15 cellular contexts compared by ENCODE assay signal in genomic region chr14:105927661-105928060, GRCh38.
"Had no signal": no experiment of that assay in that cellular context is flagged by ENCODE, and none has a peak within 500 bp of the region (broad histone marks: within the 10 kb centered on the region; RNA-seq: fewer than 3 reads in every experiment).

No MANE protein-coding gene starts in this region.

- H3K27ac ChIP-seq: gastroesophageal sphincter, tibial artery, uterus had no signal

- H3K4me1 ChIP-seq: gastroesophageal sphincter, tibial artery, uterus had no signal

- H3K4me3 Mint-ChIP-seq: activated CD4-positive, alpha-beta T cell treated with anti-CD3 and anti-CD28 coated beads, Interleukin-2, amount 10 ng/mL, durations not matched to agents 7 days and 5 days; natural killer cell; stimulated activated effector memory CD8-positive, alpha-beta T cell treated with anti-CD3 and anti-CD28 coated beads, Interleukin-12 subunit alpha, Interleukin-12 subunit beta, amount 100 ng/mL, for 72 hours had no signal

- ATAC-seq: gastroesophageal sphincter; left colon; natural killer cell; stimulated activated effector memory CD8-positive, alpha-beta T cell treated with anti-CD3 and anti-CD28 coated beads, Interleukin-12 subunit alpha, Interleukin-12 subunit beta, amount 100 ng/mL, for 72 hours had no signal

- H3K4me3 ChIP-seq: gastroesophageal sphincter, mucosa of descending colon, tibial artery, uterus had no signal

- H3K9me3 Mint-ChIP-seq: natural killer cell; stimulated activated effector memory CD8-positive, alpha-beta T cell treated with anti-CD3 and anti-CD28 coated beads, Interleukin-12 subunit alpha, Interleukin-12 subunit beta, amount 100 ng/mL, for 72 hours had no signal

- H3K27ac Mint-ChIP-seq: activated CD4-positive, alpha-beta T cell treated with anti-CD3 and anti-CD28 coated beads, Interleukin-2, amount 10 ng/mL, durations not matched to agents 7 days and 5 days; natural killer cell; progenitor cell of endocrine pancreas; stimulated activated effector memory CD8-positive, alpha-beta T cell treated with anti-CD3 and anti-CD28 coated beads, Interleukin-12 subunit alpha, Interleukin-12 subunit beta, amount 100 ng/mL, for 72 hours had no signal

- H3K27me3 Mint-ChIP-seq: progenitor cell of endocrine pancreas had no signal

- H3K4me1 Mint-ChIP-seq: activated CD4-positive, alpha-beta T cell treated with anti-CD3 and anti-CD28 coated beads, Interleukin-2, amount 10 ng/mL, durations not matched to agents 7 days and 5 days; natural killer cell; stimulated activated effector memory CD8-positive, alpha-beta T cell treated with anti-CD3 and anti-CD28 coated beads, Interleukin-12 subunit alpha, Interleukin-12 subunit beta, amount 100 ng/mL, for 72 hours had no signal

- H3K9me3 ChIP-seq: mucosa of descending colon, uterus had no signal

- H3K36me3 ChIP-seq: gastroesophageal sphincter, tibial artery, uterus had no signal

- H3K36me3 Mint-ChIP-seq: natural killer cell; stimulated activated effector memory CD8-positive, alpha-beta T cell treated with anti-CD3 and anti-CD28 coated beads, Interleukin-12 subunit alpha, Interleukin-12 subunit beta, amount 100 ng/mL, for 72 hours had no signal

- H3K27me3 ChIP-seq: tibial artery, uterus had no signal

- DNase-seq: activated CD4-positive, alpha-beta T cell treated with anti-CD3 and anti-CD28 coated beads, Interleukin-2, amount 10 ng/mL, durations not matched to agents 7 days and 5 days; activated CD8-positive, alpha-beta memory T cell treated with anti-CD3 and anti-CD28 coated beads for 24 hours; activated naive CD4-positive, alpha-beta T cell; mammary epithelial cell; natural killer cell; stimulated activated CD4-positive, alpha-beta T cell treated with anti-CD3 and anti-CD28 coated beads, Interleukin-12 subunit alpha, Interleukin-12 subunit beta, amount 100 ng/mL, for 4 hours; stimulated activated CD4-positive, alpha-beta T cell treated with anti-CD3 and anti-CD28 coated beads, Interleukin-2, amount 100 ng/mL, for 24 hours; T-helper 2 cell; uterus had no signal
